9 cellular contexts compared by ENCODE assay signal in genomic region chr5:61409568-61409967, GRCh38.
DNase-seq lines count a peak whose midpoint lies in the region; ATAC-seq, FAIRE-seq and TF ChIP-seq lines count a peak whose summit lies in the region.
"Had no signal": no experiment of that assay in that cellular context is flagged by ENCODE, and none has a peak within 500 bp of the region (broad histone marks: within the 10 kb centered on the region; RNA-seq: fewer than 3 reads in every experiment).

No MANE protein-coding gene starts in this region.

- TF ChIP-seq POLR2A in gastrocnemius medialis (IDR thresholded peaks at IDR 0.05): no peak

- H3K9me3 Mint-ChIP-seq in CD4-positive, alpha-beta T cell: no peaks in the 10 kb centered on the region
- H3K9me3 Mint-ChIP-seq in activated T-cell treated with anti-CD3 and anti-CD28 coated beads, Interleukin-2, amount 50 U/mL, for 24 hours: no peaks in the 10 kb centered on the region
- H3K9me3 Mint-ChIP-seq in CD8-positive, alpha-beta T cell: no peaks in the 10 kb centered on the region
- H3K9me3 Mint-ChIP-seq: activated naive CD8-positive, alpha-beta T cell treated with anti-CD3 and anti-CD28 coated beads, Interleukin-2, amount 50 U/mL, for 24 hours had no signal

- H4K20me1 ChIP-seq in PC-3 (ENCODE audit: low read length): no peaks in the 10 kb centered on the region

- POLR2A ChIA-PET in CD4-positive, alpha-beta T cell (lab: Charles Lee): interaction anchor here (1.6 to 3.4 kb wide), 2 partner anchors 10 to 78 kb away, joined by 3 to 60 read pairs; partner anchors contain the start of gene ZSWIM6
- POLR2A ChIA-PET in PC-3 (lab: Charles Lee; ENCODE audit: unreplicated experiment): interaction anchor here (0.5 to 0.8 kb wide), 4 partner anchors 15 to 462 kb away, joined by 3 to 6 read pairs (median 3); no protein-coding TSS in a partner anchor
- POLR2A ChIA-PET in CD8-positive, alpha-beta T cell (lab: Charles Lee): interaction anchor here (2.0 kb wide), 1 partner anchor 78 kb away, joined by 18 read pairs; the partner anchor contains the start of gene ZSWIM6

- H3K9me2 ChIP-seq in PC-3 (replicated peaks; ENCODE audit: low read length): no peaks in the 10 kb centered on the region

- WGBS in pancreas, 2 donors: 19 to 20% methylated on average over 2 of the region's 2 CpGs

- peaks cover 78% of the 10 kb centered on the region for H3K79me2 ChIP-seq in PC-3 (ENCODE audit: low read length)

- no peaks in the 10 kb centered on the region for H3K27me3 Mint-ChIP-seq in CD4-positive, alpha-beta T cell
- H3K27me3 Mint-ChIP-seq in activated T-cell treated with anti-CD3 and anti-CD28 coated beads, Interleukin-2, amount 50 U/mL, for 24 hours: no peaks in the 10 kb centered on the region
- no peaks in the 10 kb centered on the region for H3K27me3 Mint-ChIP-seq in CD8-positive, alpha-beta T cell (ENCODE audit: low read depth)

- CTCF ChIA-PET in CD4-positive, alpha-beta T cell (lab: Charles Lee): interaction anchor here (3.2 kb wide), 1 partner anchor 78 kb away, joined by 12 read pairs; the partner anchor contains the start of gene ZSWIM6
- CTCF ChIA-PET in PC-3 (lab: Charles Lee): interaction anchor here (0.6 kb wide), 1 partner anchor 30 kb away, joined by 3 read pairs; no protein-coding TSS in a partner anchor
- CTCF ChIA-PET in CD8-positive, alpha-beta T cell (lab: Charles Lee): interaction anchor here (2.0 kb wide), 1 partner anchor 78 kb away, joined by 5 read pairs; no protein-coding TSS in a partner anchor

- peak overlapping the region; percentile 87 for H3K4me2 ChIP-seq in PC-3 (ENCODE audit: low read length)

- no peak for ATAC-seq in CD4-positive, alpha-beta T cell (ENCODE audit: poor library complexity)
- ATAC-seq in PC-3 (peak; percentile 81), esophagus mucosa (peak; percentile 51), pancreas (peak; percentile 29 to 73 (median 33)), GM19463 (IDR thresholded peaks at IDR 0.05; ENCODE audit: unreplicated experiment) (no peak), gastrocnemius medialis (no peak)
- no peak for ATAC-seq in CD8-positive, alpha-beta T cell

- peaks cover 31% of the 10 kb centered on the region for H3K4me1 Mint-ChIP-seq in CD4-positive, alpha-beta T cell (ENCODE audit: low read depth)
- H3K4me1 Mint-ChIP-seq in activated T-cell treated with anti-CD3 and anti-CD28 coated beads, Interleukin-2, amount 50 U/mL, for 24 hours (ENCODE audit: low read depth): peaks cover 51% of the 10 kb centered on the region
- H3K4me1 Mint-ChIP-seq in CD8-positive, alpha-beta T cell (ENCODE audit: low read depth): peaks cover 35% of the 10 kb centered on the region

- no peak overlapping the region for H3K27ac Mint-ChIP-seq in CD4-positive, alpha-beta T cell
- H3K27ac Mint-ChIP-seq in activated T-cell treated with anti-CD3 and anti-CD28 coated beads, Interleukin-2, amount 50 U/mL, for 24 hours: no peak overlapping the region
- H3K27ac Mint-ChIP-seq in CD8-positive, alpha-beta T cell: no peak overlapping the region

- intact Hi-C loops in CD4-positive, alpha-beta T cell (cut with DNase I, micrococcal nuclease): loop anchor here (5.0 to 10.0 kb wide), 3 partner anchors 127 to 705 kb away; partner anchors contain the start of gene DEPDC1B (in 1 of the 2)
- intact Hi-C loops in PC-3 (cut with micrococcal nuclease) (loop anchor here (2.0 kb wide), 3 partner anchors 57 to 79 kb away; no protein-coding TSS in a partner anchor), pancreas (cut with DNase I) (no loop called here), gastrocnemius medialis (cut with DNase I; ENCODE audit: low total_unique reads) (loop anchor here (5.0 to 10.0 kb wide), 3 partner anchors 245 to 462 kb away; partner anchors contain the start of genes ERCC8, NDUFAF2 and SMIM15)
- intact Hi-C loops in CD8-positive, alpha-beta T cell (cut with DNase I, micrococcal nuclease): loop anchor here (5.0 kb wide), 2 partner anchors 247 to 1003 kb away; partner anchors contain the start of genes IPO11 (in 1 of the 2) and SMIM15 (in 1 of the 2)

- BruUV-seq in PC-3 (replicated peaks; lab: Mats Ljungman, UMichigan): TSS peak; percentile 46

- no peaks in the 10 kb centered on the region for H3F3A ChIP-seq in PC-3 (ENCODE audit: low read length, unreplicated experiment)

- peak overlapping the region; percentile 57; the same call in 1 of the 2 replicates for H3K4me3 ChIP-seq in PC-3 (ENCODE audit: low read length)
- no peak overlapping the region for H3K4me3 ChIP-seq in pancreas
- H3K4me3 ChIP-seq in CD8-positive, alpha-beta T cell (ENCODE audit: low read depth, low read length): no peak overlapping the region
- peak overlapping the region in 1 of 4 donors; percentile 41 for H3K4me3 ChIP-seq in gastrocnemius medialis

- peaks cover 4% of the 10 kb centered on the region for H3K36me3 Mint-ChIP-seq in CD4-positive, alpha-beta T cell (ENCODE audit: low read depth)
- H3K36me3 Mint-ChIP-seq in activated T-cell treated with anti-CD3 and anti-CD28 coated beads, Interleukin-2, amount 50 U/mL, for 24 hours (ENCODE audit: low read depth): no peaks in the 10 kb centered on the region
- no peaks in the 10 kb centered on the region for H3K36me3 Mint-ChIP-seq in CD8-positive, alpha-beta T cell

- FAIRE-seq in pancreas (lab: Jason Lieb, UNC): no peak

- H3K27me3 ChIP-seq in CD4-positive, alpha-beta T cell (ENCODE audit: control insufficient read depth, insufficient read depth, low read length): no peaks in the 10 kb centered on the region
- H3K27me3 ChIP-seq in PC-3 (ENCODE audit: low read length): no peaks in the 10 kb centered on the region
- no peaks in the 10 kb centered on the region for H3K27me3 ChIP-seq in pancreas
- no peaks in the 10 kb centered on the region for H3K27me3 ChIP-seq in CD8-positive, alpha-beta T cell (ENCODE audit: insufficient read depth, low read length)
- no peaks in the 10 kb centered on the region for H3K27me3 ChIP-seq in gastrocnemius medialis

- no peak for TF ChIP-seq CTCF in CD4-positive, alpha-beta T cell (IDR thresholded peaks at IDR 0.05)
- TF ChIP-seq CTCF in PC-3 (conservative IDR thresholded peaks at IDR 0.05; ENCODE audit: low read depth, low read length) (no peak), pancreas (IDR thresholded peaks at IDR 0.05) (no peak), gastrocnemius medialis (IDR thresholded peaks at IDR 0.05 in 4 of 5, conservative IDR thresholded peaks at IDR 0.05 in 1 of 5) (no peak)
- TF ChIP-seq CTCF in CD8-positive, alpha-beta T cell (IDR thresholded peaks at IDR 0.05): no peak

- H3K36me3 ChIP-seq in PC-3 (ENCODE audit: low read depth, low read length): no peaks in the 10 kb centered on the region
- no peaks in the 10 kb centered on the region for H3K36me3 ChIP-seq in pancreas
- no peaks in the 10 kb centered on the region for H3K36me3 ChIP-seq in CD8-positive, alpha-beta T cell (ENCODE audit: insufficient read depth, low read length)
- no peaks in the 10 kb centered on the region for H3K36me3 ChIP-seq in gastrocnemius medialis

- no peak for DNase-seq in CD4-positive, alpha-beta T cell
- peak; percentile 87 for DNase-seq in PC-3
- no peak for DNase-seq in pancreas
- DNase-seq in activated T-cell treated with anti-CD3 and anti-CD28 coated beads, Interleukin-2, amount 50 U/mL, for 24 hours: no peak
- no peak for DNase-seq in CD8-positive, alpha-beta T cell
- DNase-seq in gastrocnemius medialis: no peak
- DNase-seq: activated naive CD8-positive, alpha-beta T cell treated with anti-CD3 and anti-CD28 coated beads, Interleukin-2, amount 50 U/mL, for 24 hours had no signal

- no peak overlapping the region for H2AFZ ChIP-seq in PC-3 (ENCODE audit: low read length)

- no peak overlapping the region for H3K27ac ChIP-seq in CD4-positive, alpha-beta T cell (ENCODE audit: low read depth, low read length)
- H3K27ac ChIP-seq in PC-3 (ENCODE audit: low read length) (peak overlapping the region; percentile 97), pancreas (peak overlapping the region in 2 of 4 donors; percentile 37 to 54), gastrocnemius medialis (peak overlapping the region in 2 of 4 donors; percentile 32 to 44)
- no peak overlapping the region for H3K27ac ChIP-seq in CD8-positive, alpha-beta T cell (ENCODE audit: low read depth, low read length)

- H3K4me3 Mint-ChIP-seq in CD4-positive, alpha-beta T cell: peak overlapping the region; percentile 3
- no peak overlapping the region for H3K4me3 Mint-ChIP-seq in activated T-cell treated with anti-CD3 and anti-CD28 coated beads, Interleukin-2, amount 50 U/mL, for 24 hours
- no peak overlapping the region for H3K4me3 Mint-ChIP-seq in CD8-positive, alpha-beta T cell

- in situ Hi-C loops in gastrocnemius medialis (cut with MboI; ENCODE audit: low sequenced_read_pairs in 4 of 4): loop anchor here in 1 of 4 donors (25.0 kb wide), 1 partner anchor 97 kb away; no protein-coding TSS in a partner anchor

- H3K4me1 ChIP-seq in PC-3 (ENCODE audit: insufficient read depth, low read length): peaks cover 23% of the 10 kb centered on the region
- peaks cover 0 to 21% (median 3%) of the 10 kb centered on the region in 3 donors for H3K4me1 ChIP-seq in pancreas
- H3K4me1 ChIP-seq in CD8-positive, alpha-beta T cell (ENCODE audit: insufficient read depth, low read length): peaks cover 16% of the 10 kb centered on the region
- peaks cover 10 to 18% of the 10 kb centered on the region in 2 donors for H3K4me1 ChIP-seq in gastrocnemius medialis

- no peaks in the 10 kb centered on the region for H3K9me3 ChIP-seq in CD4-positive, alpha-beta T cell (ENCODE audit: control insufficient read depth, low read length)
- H3K9me3 ChIP-seq in PC-3 (ENCODE audit: low read length): no peaks in the 10 kb centered on the region
- H3K9me3 ChIP-seq in pancreas: no peaks in the 10 kb centered on the region
- no peaks in the 10 kb centered on the region for H3K9me3 ChIP-seq in CD8-positive, alpha-beta T cell (ENCODE audit: low read length)
- no peaks in the 10 kb centered on the region for H3K9me3 ChIP-seq in gastrocnemius medialis

- peak overlapping the region; percentile 85 for H3K9ac ChIP-seq in PC-3 (ENCODE audit: low read length)

Comparison
In these comparisons a context has a peak if more than half of its experiments do, and no peak if none do; other contexts are left out.
1. ATAC-seq: peak in PC-3 (single experiment), esophagus mucosa (single experiment) and pancreas (4 of 4); none in CD4-positive, alpha-beta T cell (single experiment), GM19463 (single experiment), CD8-positive, alpha-beta T cell (single experiment) and gastrocnemius medialis (0 of 2).
2. intact Hi-C loops: an anchor here in CD4-positive, alpha-beta T cell (5.0 to 10.0 kb wide), PC-3 (2.0 kb wide), CD8-positive, alpha-beta T cell (5.0 kb wide) and gastrocnemius medialis (5.0 to 10.0 kb wide); none called in pancreas.